1 cellular context compared by ENCODE assay signal in genomic region chr6:29759457-29759856, GRCh38.
TF ChIP-seq lines count a peak whose summit lies in the region.

No MANE protein-coding gene starts in this region.

TF ChIP-seq in SK-N-SH, 30 proteins besides CTCF, POLR2A, EP300 and RAD21 (continued from another document):
- TF ChIP-seq REST (IDR thresholded peaks at IDR 0.05; ENCODE audit: low read depth, low read length), result no peak
- TF ChIP-seq ELF1 (IDR thresholded peaks at IDR 0.05), result no peak
- no peak for TF ChIP-seq MXI1 (IDR thresholded peaks at IDR 0.05; ENCODE audit: low read depth, low read length)
- TF ChIP-seq SIN3A (IDR thresholded peaks at IDR 0.05; ENCODE audit: borderline replicate concordance, low read depth, low read length), result no peak
- TF ChIP-seq GATA2 (CRISPR knock-in tag; IDR thresholded peaks at IDR 0.05), result no peak
- TF ChIP-seq GABPA (IDR thresholded peaks at IDR 0.05; ENCODE audit: low read depth), result no peak
- no peak for TF ChIP-seq MAX (IDR thresholded peaks at IDR 0.05; ENCODE audit: low read depth)
- TF ChIP-seq RCOR1 (IDR thresholded peaks at IDR 0.05; ENCODE audit: low read length), result no peak
- no peak for TF ChIP-seq NFIC (IDR thresholded peaks at IDR 0.05; ENCODE audit: borderline replicate concordance)
- no peak for TF ChIP-seq POLR2AphosphoS5 (IDR thresholded peaks at IDR 0.05; ENCODE audit: low read depth, low read length)
- TF ChIP-seq, protein P1, sequence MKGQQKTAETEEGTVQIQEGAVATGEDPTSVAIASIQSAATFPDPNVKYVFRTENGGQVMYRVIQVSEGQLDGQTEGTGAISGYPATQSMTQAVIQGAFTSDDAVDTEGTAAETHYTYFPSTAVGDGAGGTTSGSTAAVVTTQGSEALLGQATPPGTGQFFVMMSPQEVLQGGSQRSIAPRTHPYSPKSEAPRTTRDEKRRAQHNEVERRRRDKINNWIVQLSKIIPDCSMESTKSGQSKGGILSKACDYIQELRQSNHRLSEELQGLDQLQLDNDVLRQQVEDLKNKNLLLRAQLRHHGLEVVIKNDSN (IDR thresholded peaks at IDR 0.05; ENCODE audit: borderline replicate concordance, low read depth), result no peak
TF ChIP-seq in SK-N-SH: peak in this region for 0.
